13 cellular contexts compared by ENCODE assay signal in genomic region chr2:172968061-172968469, GRCh38.
DNase-seq lines count a peak whose midpoint lies in the region; ATAC-seq lines count a peak whose summit lies in the region.
"Had no signal": no experiment of that assay in that cellular context is flagged by ENCODE, and none has a peak within 500 bp of the region (broad histone marks: within the 10 kb centered on the region; RNA-seq: fewer than 3 reads in every experiment).

No MANE protein-coding gene starts in this region.

- H3K27ac Mint-ChIP-seq in stimulated activated memory B cell treated with anti-CD40 and anti-IgM and Interleukin-4, amounts not matched to agents 10 μg/mL and 1 μg/mL and 100 μg/mL, for 72 hours = no peak overlapping the region

- no peak overlapping the region for H3K4me3 ChIP-seq in MG63

- peaks cover under 1% of the 10 kb centered on the region for H3K4me1 Mint-ChIP-seq in stimulated activated memory B cell treated with anti-CD40 and anti-IgM and Interleukin-4, amounts not matched to agents 10 μg/mL and 1 μg/mL and 100 μg/mL, for 72 hours

- H3K36me3 ChIP-seq in MG63 = no peaks in the 10 kb centered on the region

- H3K9me3 Mint-ChIP-seq in stimulated activated memory B cell treated with anti-CD40 and anti-IgM and Interleukin-4, amounts not matched to agents 10 μg/mL and 1 μg/mL and 100 μg/mL, for 72 hours = no peaks in the 10 kb centered on the region

- no peaks in the 10 kb centered on the region for H3K36me3 Mint-ChIP-seq in stimulated activated memory B cell treated with anti-CD40 and anti-IgM and Interleukin-4, amounts not matched to agents 10 μg/mL and 1 μg/mL and 100 μg/mL, for 72 hours

- H3K27me3 Mint-ChIP-seq in stimulated activated memory B cell treated with anti-CD40 and anti-IgM and Interleukin-4, amounts not matched to agents 10 μg/mL and 1 μg/mL and 100 μg/mL, for 72 hours = peaks cover 36% of the 10 kb centered on the region

- H3K9me3 ChIP-seq in MG63 = no peaks in the 10 kb centered on the region

- ATAC-seq in HG02981 (IDR thresholded peaks at IDR 0.05; ENCODE audit: unreplicated experiment) = no peak
- ATAC-seq in stimulated activated memory B cell treated with anti-CD40 and anti-IgM and Interleukin-4, amounts not matched to agents 10 μg/mL and 1 μg/mL and 100 μg/mL, for 72 hours = no peak
- no peak for ATAC-seq in GM19328 (IDR thresholded peaks at IDR 0.05; ENCODE audit: unreplicated experiment)
- ATAC-seq: activated naive CD4-positive, alpha-beta T cell treated with anti-CD3 and anti-CD28 coated beads, Interleukin-2, amount 50 U/mL, for 72 hours had no signal

- no peak overlapping the region for H3K4me3 Mint-ChIP-seq in stimulated activated memory B cell treated with anti-CD40 and anti-IgM and Interleukin-4, amounts not matched to agents 10 μg/mL and 1 μg/mL and 100 μg/mL, for 72 hours

- DNase-seq in A172 (ENCODE audit: low spot score) (peak; percentile 69), MG63 (peak; percentile 91), fibroblast of gingiva (ENCODE audit: low read depth) (peak; percentile 85), myocyte (ENCODE audit: low read depth) (peak; percentile 70), amniotic stem cell (lab: John Stamatoyannopoulos, UW) (no peak)
- DNase-seq: activated CD4-positive, CD25-positive, alpha-beta regulatory T cell; hippocampal formation; MV-4-11; nucleus accumbens had no signal

- H3K27me3 ChIP-seq in MG63 = no peaks in the 10 kb centered on the region
